ENCODE assay signal across 1 cellular context in genomic region chr2:234178309-234179030, GRCh38.
TF ChIP-seq lines count a peak whose summit lies in the region.

No MANE protein-coding gene starts in this region.

TF ChIP-seq in HepG2, 621 proteins besides CTCF, POLR2A, EP300 and RAD21 (continued from another document):
- no peak for TF ChIP-seq ZNF800 (CRISPR knock-in tag; IDR thresholded peaks at IDR 0.05)
- TF ChIP-seq REST (IDR thresholded peaks at IDR 0.05; ENCODE audit: borderline replicate concordance in 1 of 2, low read depth in 1 of 2, low read length in 2 of 2), result peak; percentile 30 to 81
- TF ChIP-seq CBX2 (IDR thresholded peaks at IDR 0.05; ENCODE audit: low read depth, low read length), result no peak
- TF ChIP-seq CBX2 (CRISPR knock-in tag; IDR thresholded peaks at IDR 0.05; ENCODE audit: low read depth), result no peak
- TF ChIP-seq ZNF274 (CRISPR knock-in tag; IDR thresholded peaks at IDR 0.05), result no peak
- peak; percentile 47; the same call in 1 of the 2 replicates for TF ChIP-seq MIER2 (CRISPR knock-in tag; IDR thresholded peaks at IDR 0.05)
- TF ChIP-seq ZNF264 (CRISPR knock-in tag; IDR thresholded peaks at IDR 0.05), result no peak
- no peak for TF ChIP-seq MTF2 (CRISPR knock-in tag; IDR thresholded peaks at IDR 0.05; ENCODE audit: borderline replicate concordance)
TF ChIP-seq in HepG2: peak in this region for 2.
